22 cellular contexts compared by ENCODE assay signal in the genomic region with DNA sequence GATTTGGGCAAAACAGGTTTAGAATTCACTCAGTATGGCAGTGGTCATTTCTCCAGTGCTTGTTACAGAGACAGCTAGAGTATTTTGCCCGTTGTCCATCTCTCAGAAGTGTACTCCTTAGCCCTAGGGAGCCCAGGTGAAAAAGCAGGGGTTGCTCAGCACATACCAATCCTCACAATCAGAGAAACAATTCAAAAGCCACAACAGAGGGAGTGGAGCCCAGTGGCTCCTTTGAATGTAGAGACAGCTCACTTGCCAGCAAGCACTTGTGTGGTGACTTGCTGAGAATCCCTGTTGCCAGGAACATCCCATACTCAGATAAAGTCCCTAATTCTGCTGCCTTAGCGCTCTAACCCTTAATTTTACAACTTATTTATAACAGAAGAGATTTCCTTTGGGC.
"Had no signal": no experiment of that assay in that cellular context is flagged by ENCODE, and none has a peak within 500 bp of the region (broad histone marks: within the 10 kb centered on the region; RNA-seq: fewer than 3 reads in every experiment).

No MANE protein-coding gene starts in this region.

- H3K4me3 Mint-ChIP-seq: activated CD4-positive, alpha-beta T cell treated with anti-CD3 and anti-CD28 coated beads, Interleukin-2, amount 10 ng/mL, durations not matched to agents 24 days and 14 days; activated CD8-positive, alpha-beta T cell treated with anti-CD3 and anti-CD28 coated beads for 36 hours; activated T-cell treated with anti-CD3 and anti-CD28 coated beads, Interleukin-2, amount 50 U/mL, for 24 hours; central memory CD8-positive, alpha-beta T cell; nephron; stimulated activated naive CD8-positive, alpha-beta T cell treated with anti-CD3 and anti-CD28 coated beads, Interleukin-15, Interleukin-2, amounts not matched to agents 100 ng/mL and 50 ng/mL, for 24 hours; T-cell had no signal

- H3K27ac ChIP-seq: brain microvascular endothelial cell, colonic mucosa, prostate gland, right atrium auricular region, skin epidermis, tibial nerve, vagina had no signal

- ATAC-seq: activated CD8-positive, alpha-beta T cell treated with anti-CD3 and anti-CD28 coated beads for 36 hours; left lobe of liver; T-cell had no signal

- H3K4me1 ChIP-seq: colonic mucosa, esophagus squamous epithelium, prostate gland, right atrium auricular region, tibial nerve, vagina had no signal

- H3K27ac Mint-ChIP-seq: activated CD4-positive, alpha-beta T cell treated with anti-CD3 and anti-CD28 coated beads, Interleukin-2, amount 10 ng/mL, durations not matched to agents 24 days and 14 days; activated CD8-positive, alpha-beta T cell treated with anti-CD3 and anti-CD28 coated beads for 36 hours; activated T-cell treated with anti-CD3 and anti-CD28 coated beads, Interleukin-2, amount 50 U/mL, for 24 hours; activated T-helper 2 cell treated with anti-CD3 and anti-CD28 coated beads, Interferon-gamma antibody, Interleukin-2, Interleukin-4, amounts not matched to agents 10 μg/mL and 5 μg/mL and 100 μg/mL, durations not matched to agents 14 hours and 24 hours and 36 hours; nephron; stimulated activated naive CD8-positive, alpha-beta T cell treated with anti-CD3 and anti-CD28 coated beads, Interleukin-15, Interleukin-2, amounts not matched to agents 100 ng/mL and 50 ng/mL, for 24 hours; T-cell had no signal

- H3K36me3 Mint-ChIP-seq: T-cell had no signal

- H3K9me3 ChIP-seq: colonic mucosa, prostate gland, vagina had no signal

- H3K4me1 Mint-ChIP-seq: activated CD4-positive, alpha-beta T cell treated with anti-CD3 and anti-CD28 coated beads, Interleukin-2, amount 10 ng/mL, durations not matched to agents 24 days and 14 days; central memory CD8-positive, alpha-beta T cell; T-cell had no signal

- H3K9me3 Mint-ChIP-seq: activated CD4-positive, alpha-beta T cell treated with anti-CD3 and anti-CD28 coated beads, Interleukin-2, amount 10 ng/mL, durations not matched to agents 24 days and 14 days; activated CD8-positive, alpha-beta T cell treated with anti-CD3 and anti-CD28 coated beads for 36 hours; activated T-cell treated with anti-CD3 and anti-CD28 coated beads, Interleukin-2, amount 50 U/mL, for 24 hours; activated T-helper 2 cell treated with anti-CD3 and anti-CD28 coated beads, Interferon-gamma antibody, Interleukin-2, Interleukin-4, amounts not matched to agents 10 μg/mL and 5 μg/mL and 100 μg/mL, durations not matched to agents 14 hours and 24 hours and 36 hours; stimulated activated naive CD8-positive, alpha-beta T cell treated with anti-CD3 and anti-CD28 coated beads, Interleukin-15, Interleukin-2, amounts not matched to agents 100 ng/mL and 50 ng/mL, for 24 hours; T-cell had no signal

- H3K36me3 ChIP-seq: brain microvascular endothelial cell, colonic mucosa, esophagus squamous epithelium, prostate gland, right atrium auricular region, tibial nerve, vagina had no signal

- H3K4me3 ChIP-seq: colonic mucosa, esophagus squamous epithelium, prostate gland, right atrium auricular region, skin epidermis, tibial nerve, vagina had no signal

- H3K27me3 ChIP-seq: brain microvascular endothelial cell, colonic mucosa, esophagus squamous epithelium, right atrium auricular region, tibial nerve, vagina had no signal

- DNase-seq: activated CD4-positive, alpha-beta T cell treated with anti-CD3 and anti-CD28 coated beads, Interleukin-2, amount 10 ng/mL, durations not matched to agents 24 days and 14 days; activated CD4-positive, CD25-positive, alpha-beta regulatory T cell; activated CD8-positive, alpha-beta T cell treated with anti-CD3 and anti-CD28 coated beads for 36 hours; activated naive CD4-positive, alpha-beta T cell treated with Interleukin-2 at 50 U/mL for 16 hours; activated T-cell treated with anti-CD3 and anti-CD28 coated beads, Interleukin-2, amount 50 U/mL, for 24 hours; brain microvascular endothelial cell; colonic mucosa; esophagus squamous epithelium; midbrain; stimulated activated CD4-positive, alpha-beta T cell treated with anti-CD3 and anti-CD28 coated beads, Interleukin-15, amount 100 ng/mL, for 24 hours; stimulated activated CD4-positive, alpha-beta T cell treated with anti-CD3 and anti-CD28 coated beads, Interleukin-2, amount 100 ng/mL, for 48 hours; T-cell had no signal

- H3K27me3 Mint-ChIP-seq: activated CD4-positive, alpha-beta T cell treated with anti-CD3 and anti-CD28 coated beads, Interleukin-2, amount 10 ng/mL, durations not matched to agents 24 days and 14 days; activated CD8-positive, alpha-beta T cell treated with anti-CD3 and anti-CD28 coated beads for 36 hours; central memory CD8-positive, alpha-beta T cell; stimulated activated naive CD8-positive, alpha-beta T cell treated with anti-CD3 and anti-CD28 coated beads, Interleukin-15, Interleukin-2, amounts not matched to agents 100 ng/mL and 50 ng/mL, for 24 hours had no signal
